Comparison of ENCODE assay signal across 1 cellular context in genomic region chr2:101485856-101486255, GRCh38.
TF ChIP-seq lines count a peak whose summit lies in the region.

No MANE protein-coding gene starts in this region.

TF ChIP-seq in GM23338, 12 proteins besides CTCF, POLR2A, EP300 and RAD21 (continued from another document):
- no peak for TF ChIP-seq REST (IDR thresholded peaks at IDR 0.05; ENCODE audit: unreplicated experiment)
- TF ChIP-seq JUNB (IDR thresholded peaks at IDR 0.05; ENCODE audit: unreplicated experiment) = no peak
- no peak for TF ChIP-seq ZNF462 (CRISPR knock-in tag; IDR thresholded peaks at IDR 0.05)
- TF ChIP-seq ZNF331 (CRISPR knock-in tag; IDR thresholded peaks at IDR 0.05; ENCODE audit: low read depth) = no peak
- no peak for TF ChIP-seq STAT1 (IDR thresholded peaks at IDR 0.05; ENCODE audit: unreplicated experiment)
- TF ChIP-seq EZH2 (IDR thresholded peaks at IDR 0.05; ENCODE audit: low read depth, unreplicated experiment) = no peak
- TF ChIP-seq ZNF114 (CRISPR knock-in tag; IDR thresholded peaks at IDR 0.05) = no peak
- TF ChIP-seq POLR2AphosphoS5 (IDR thresholded peaks at IDR 0.05; ENCODE audit: low read depth) = no peak
- no peak for TF ChIP-seq ETS1 (IDR thresholded peaks at IDR 0.05)
- no peak for TF ChIP-seq CREB1 (CRISPR knock-in tag; IDR thresholded peaks at IDR 0.05; ENCODE audit: low read depth)
